10 cellular contexts compared by ENCODE assay signal in the genomic region with DNA sequence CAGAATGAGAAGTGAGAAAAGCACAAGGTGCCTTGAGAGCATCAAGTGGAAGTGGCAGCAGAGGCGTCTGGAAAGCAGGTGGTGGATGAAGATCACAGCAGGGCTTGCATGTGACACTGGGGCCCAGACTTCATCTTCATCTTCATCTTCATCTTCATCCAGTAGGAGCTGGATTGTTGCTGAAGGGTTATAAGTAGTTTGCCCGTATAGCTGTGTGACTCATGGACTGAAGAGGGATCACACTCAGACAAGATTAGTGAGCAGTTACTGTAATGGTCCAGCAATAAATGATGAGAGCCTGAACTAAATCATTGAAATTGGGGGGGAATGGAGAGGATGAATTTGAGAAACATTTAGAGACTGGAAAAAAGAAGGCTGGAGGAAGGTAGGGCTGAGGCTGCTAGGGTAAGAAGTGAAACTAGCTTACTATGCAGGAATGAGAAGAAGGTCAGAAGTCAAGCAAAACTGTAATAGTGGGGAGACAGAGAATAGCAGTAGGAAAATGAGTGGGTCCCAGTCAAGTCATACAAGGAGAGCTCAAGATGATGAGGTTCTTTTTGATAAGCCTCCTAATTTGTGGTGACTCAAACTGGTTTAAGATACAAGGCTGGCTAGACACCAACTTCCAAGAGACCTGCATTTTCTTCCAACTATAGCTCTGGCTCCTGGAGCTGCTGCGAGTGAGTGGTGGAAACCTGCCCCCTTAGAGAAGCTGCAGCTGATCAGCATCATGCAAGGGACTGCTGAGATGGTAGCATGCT.
DNase-seq lines count a peak whose midpoint lies in the region; ATAC-seq, FAIRE-seq and TF ChIP-seq lines count a peak whose summit lies in the region.
"Had no signal": no experiment of that assay in that cellular context is flagged by ENCODE, and none has a peak within 500 bp of the region (broad histone marks: within the 10 kb centered on the region; RNA-seq: fewer than 3 reads in every experiment).

No MANE protein-coding gene starts in this region.

- no peak overlapping the region for H3K4me2 ChIP-seq in HepG2 (ENCODE audit: low read depth, low read length)
- H3K4me2 ChIP-seq in KMS-11, result peak overlapping the region; percentile 57

- H3K27ac ChIP-seq in right lobe of liver (no peak overlapping the region), HepG2 (ENCODE audit: extremely low read length, insufficient read depth, low read length) (no peak overlapping the region), KMS-11 (no peak overlapping the region; the same call in 1 of the 2 replicates)
- H3K27ac ChIP-seq: cardiac muscle cell had no signal

- H2AFZ ChIP-seq in HepG2 (ENCODE audit: low read length) (no peak overlapping the region), KMS-11 (ENCODE audit: low read depth) (no peak overlapping the region)

- intact Hi-C loops in right lobe of liver (cut with DNase I) (no loop called here), HepG2 (cut with micrococcal nuclease; ENCODE audit: unreplicated experiment) (no loop called here)

- CTCF ChIA-PET in HepG2 (lab: Yijun Ruan, JAX; ENCODE audit: low intra/inter-chr PET ratio, low total read pairs), result no interaction called here

- H3K4me3 Mint-ChIP-seq in glutamatergic neuron (ENCODE audit: unreplicated experiment), result no peak overlapping the region

- no peak for FAIRE-seq in HepG2 (lab: Jason Lieb, UNC)

- WGBS in right lobe of liver (ENCODE audit: insufficient coverage, low coverage, low lambda C conversion rate, missing lambda C conversion rate), result 56% methylated on average over 3 of the region's 3 CpGs
- 42% methylated on average over 3 of the region's 3 CpGs for WGBS in HepG2 (ENCODE audit: low lambda C conversion rate)

- peak in 3 of 4 donors; percentile 29 to 64 (median 46) for ATAC-seq in right lobe of liver
- ATAC-seq in HepG2, result no peak
- no peak for ATAC-seq in HG03045 (IDR thresholded peaks at IDR 0.05; ENCODE audit: unreplicated experiment)

- H3K9me3 ChIP-seq in right lobe of liver (no peaks in the 10 kb centered on the region), HepG2 (ENCODE audit: low read length) (no peaks in the 10 kb centered on the region)

- in situ Hi-C loops in HepG2 (cut with HindIII; ENCODE audit: extremely low pct_ligation_motif_present, low pct_unique_long_range_greater_than_20kb), result no loop called here

- no peak for TF ChIP-seq RAD21 in HepG2 (CRISPR knock-in tag; IDR thresholded peaks at IDR 0.05)

- no peak for TF ChIP-seq CTCF in right lobe of liver (IDR thresholded peaks at IDR 0.05)
- no peak for TF ChIP-seq CTCF in HepG2 (CRISPR knock-in tag; IDR thresholded peaks at IDR 0.05)
- no peak for TF ChIP-seq CTCF in KMS-11 (conservative IDR thresholded peaks at IDR 0.05; ENCODE audit: low read depth, low read length)
- TF ChIP-seq CTCF in epithelial cell of esophagus (IDR thresholded peaks at IDR 0.05; ENCODE audit: insufficient read depth, low read depth, low read length, missing control alignments), result no peak
- no peak for TF ChIP-seq CTCF in glutamatergic neuron (IDR thresholded peaks at IDR 0.05; ENCODE audit: partially characterized antibody, unreplicated experiment)

- DNase-seq in right lobe of liver, result no peak
- no peak for DNase-seq in HepG2 (ENCODE audit: low spot score)
- DNase-seq in epithelial cell of esophagus (ENCODE audit: low read depth), result peak; percentile 39
- no peak for DNase-seq in effector CD8-positive, alpha-beta T cell (lab: John Stamatoyannopoulos, UW)
- DNase-seq in DMS79 (lab: John Stamatoyannopoulos, UW), result no peak
- DNase-seq in glutamatergic neuron, result no peak
- DNase-seq: NCI-H1436 treated with DMSO at 0.1 percent for 48 hours had no signal

- H3K27me3 ChIP-seq in right lobe of liver (no peaks in the 10 kb centered on the region), HepG2 (ENCODE audit: control insufficient read depth in 1 of 2, insufficient read depth in 2 of 2, low read length in 2 of 2) (no peaks in the 10 kb centered on the region), KMS-11 (ENCODE audit: insufficient read depth, low read depth) (no peaks in the 10 kb centered on the region)
- H3K27me3 ChIP-seq: cardiac muscle cell had no signal

- H4K20me1 ChIP-seq in HepG2 (ENCODE audit: insufficient read depth, low read length) (no peaks in the 10 kb centered on the region), KMS-11 (ENCODE audit: insufficient read depth) (no peaks in the 10 kb centered on the region)

- POLR2A ChIA-PET in HepG2 (lab: Yijun Ruan, JAX), result interaction anchor here (1.4 kb wide), 1 partner anchor 13 kb away, joined by 3 read pairs; no protein-coding TSS in a partner anchor

- H3K4me3 ChIP-seq in right lobe of liver (no peak overlapping the region), HepG2 (replicated peaks in 1 of 3; ENCODE audit: insufficient read depth in 1 of 3, low read depth in 2 of 3, low read length in 3 of 3) (no peak overlapping the region), KMS-11 (IDR thresholded peaks at IDR 0.05; ENCODE audit: insufficient read depth, low read depth, low read length) (no peak overlapping the region), epithelial cell of esophagus (ENCODE audit: low read length) (no peak overlapping the region)
- H3K4me3 ChIP-seq: cardiac muscle cell had no signal

- H3K4me1 ChIP-seq in right lobe of liver, result no peaks in the 10 kb centered on the region
- 0 out of 2 replicates have a peak, but pooled peaks cover 11% of the 10 kb centered on the region for H3K4me1 ChIP-seq in HepG2 (ENCODE audit: insufficient read depth, low read length)
- H3K4me1 ChIP-seq in KMS-11 (ENCODE audit: low read depth, poor library complexity, severe bottlenecking), result peaks cover 51% of the 10 kb centered on the region

- H3K36me3 ChIP-seq in right lobe of liver, result no peaks in the 10 kb centered on the region
- no peaks in the 10 kb centered on the region for H3K36me3 ChIP-seq in HepG2 (replicated peaks in 1 of 2; ENCODE audit: control insufficient read depth in 1 of 2, insufficient read depth in 2 of 2, low read length in 2 of 2)
- no peaks in the 10 kb centered on the region for H3K36me3 ChIP-seq in KMS-11 (ENCODE audit: insufficient read depth)
- H3K36me3 ChIP-seq: cardiac muscle cell had no signal

- H3K27me3 Mint-ChIP-seq in glutamatergic neuron (ENCODE audit: unreplicated experiment), result peaks cover 1% of the 10 kb centered on the region

- no peaks in the 10 kb centered on the region for H3K9me3 Mint-ChIP-seq in glutamatergic neuron (ENCODE audit: unreplicated experiment)

- no peaks in the 10 kb centered on the region for H3K36me3 Mint-ChIP-seq in glutamatergic neuron (ENCODE audit: unreplicated experiment)

- TF ChIP-seq POLR2A in right lobe of liver (IDR thresholded peaks at IDR 0.05) (no peak), HepG2 (IDR thresholded peaks at IDR 0.05; ENCODE audit: insufficient read depth in 1 of 2, low read depth in 2 of 2, low read length in 2 of 2) (no peak)

- peaks cover 3% of the 10 kb centered on the region for H3K4me1 Mint-ChIP-seq in glutamatergic neuron (ENCODE audit: low read depth, unreplicated experiment)

- H3K27ac Mint-ChIP-seq in glutamatergic neuron (ENCODE audit: unreplicated experiment), result no peak overlapping the region

- H3K79me2 ChIP-seq in HepG2 (ENCODE audit: insufficient read depth, low read length) (no peaks in the 10 kb centered on the region), KMS-11 (ENCODE audit: insufficient read depth, low read depth) (no peaks in the 10 kb centered on the region; the same call in 1 of the 2 replicates)

- TF ChIP-seq EP300 in HepG2 (IDR thresholded peaks at IDR 0.05; ENCODE audit: low read depth in 2 of 2, low read length in 2 of 2) (no peak), HepG2 (CRISPR knock-in tag; IDR thresholded peaks at IDR 0.05; ENCODE audit: borderline replicate concordance) (no peak)

- BruUV-seq in HepG2 (replicated peaks; lab: Mats Ljungman, UMichigan), result no TSS peak

- no peak overlapping the region for H3K9ac ChIP-seq in HepG2 (ENCODE audit: insufficient read depth, low read depth, low read length)
- H3K9ac ChIP-seq in KMS-11, result no peak overlapping the region

TF ChIP-seq in HepG2, 621 proteins besides CTCF, POLR2A, EP300 and RAD21 (continues in another document):
- no peak for TF ChIP-seq ZNF510 (CRISPR knock-in tag; IDR thresholded peaks at IDR 0.05; ENCODE audit: low read depth)
- no peak for TF ChIP-seq TOE1 (CRISPR knock-in tag; IDR thresholded peaks at IDR 0.05)
- no peak for TF ChIP-seq ZFAT (CRISPR knock-in tag; conservative IDR thresholded peaks at IDR 0.05)
- TF ChIP-seq, protein P1, sequence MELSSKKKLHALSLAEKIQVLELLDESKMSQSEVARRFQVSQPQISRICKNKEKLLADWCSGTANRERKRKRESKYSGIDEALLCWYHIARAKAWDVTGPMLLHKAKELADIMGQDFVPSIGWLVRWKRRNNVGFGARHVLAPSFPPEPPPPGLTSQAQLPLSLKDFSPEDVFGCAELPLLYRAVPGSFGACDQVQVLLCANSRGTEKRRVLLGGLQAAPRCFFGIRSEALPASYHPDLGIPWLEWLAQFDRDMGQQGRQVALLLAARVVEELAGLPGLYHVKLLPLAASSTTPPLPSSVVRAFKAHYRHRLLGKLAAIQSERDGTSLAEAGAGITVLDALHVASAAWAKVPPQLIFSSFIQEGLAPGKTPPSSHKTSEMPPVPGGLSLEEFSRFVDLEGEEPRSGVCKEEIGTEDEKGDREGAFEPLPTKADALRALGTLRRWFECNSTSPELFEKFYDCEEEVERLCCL (CRISPR knock-in tag; IDR thresholded peaks at IDR 0.05; ENCODE audit: borderline replicate concordance), result no peak
- TF ChIP-seq ZBTB42 (CRISPR knock-in tag; IDR thresholded peaks at IDR 0.05), result no peak
- no peak for TF ChIP-seq ETV6 (CRISPR knock-in tag; conservative IDR thresholded peaks at IDR 0.05)
- no peak for TF ChIP-seq CHD2 (IDR thresholded peaks at IDR 0.05; ENCODE audit: low read depth, low read length)
- TF ChIP-seq, protein P2, sequence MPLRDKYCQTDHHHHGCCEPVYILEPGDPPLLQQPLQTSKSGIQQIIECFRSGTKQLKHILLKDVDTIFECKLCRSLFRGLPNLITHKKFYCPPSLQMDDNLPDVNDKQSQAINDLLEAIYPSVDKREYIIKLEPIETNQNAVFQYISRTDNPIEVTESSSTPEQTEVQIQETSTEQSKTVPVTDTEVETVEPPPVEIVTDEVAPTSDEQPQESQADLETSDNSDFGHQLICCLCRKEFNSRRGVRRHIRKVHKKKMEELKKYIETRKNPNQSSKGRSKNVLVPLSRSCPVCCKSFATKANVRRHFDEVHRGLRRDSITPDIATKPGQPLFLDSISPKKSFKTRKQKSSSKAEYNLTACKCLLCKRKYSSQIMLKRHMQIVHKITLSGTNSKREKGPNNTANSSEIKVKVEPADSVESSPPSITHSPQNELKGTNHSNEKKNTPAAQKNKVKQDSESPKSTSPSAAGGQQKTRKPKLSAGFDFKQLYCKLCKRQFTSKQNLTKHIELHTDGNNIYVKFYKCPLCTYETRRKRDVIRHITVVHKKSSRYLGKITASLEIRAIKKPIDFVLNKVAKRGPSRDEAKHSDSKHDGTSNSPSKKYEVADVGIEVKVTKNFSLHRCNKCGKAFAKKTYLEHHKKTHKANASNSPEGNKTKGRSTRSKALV (CRISPR knock-in tag; IDR thresholded peaks at IDR 0.05), result no peak
- no peak for TF ChIP-seq CCDC6 (CRISPR knock-in tag; IDR thresholded peaks at IDR 0.05)
- TF ChIP-seq CENPT (CRISPR knock-in tag; IDR thresholded peaks at IDR 0.05; ENCODE audit: low read depth), result no peak

Comparison
In these comparisons a context has a peak if more than half of its experiments do, and no peak if none do; other contexts are left out.
1. ATAC-seq: peak in right lobe of liver (3 of 4); none in HepG2 (single experiment) and HG03045 (single experiment).